8 cellular contexts compared by ENCODE assay signal in the genomic region with DNA sequence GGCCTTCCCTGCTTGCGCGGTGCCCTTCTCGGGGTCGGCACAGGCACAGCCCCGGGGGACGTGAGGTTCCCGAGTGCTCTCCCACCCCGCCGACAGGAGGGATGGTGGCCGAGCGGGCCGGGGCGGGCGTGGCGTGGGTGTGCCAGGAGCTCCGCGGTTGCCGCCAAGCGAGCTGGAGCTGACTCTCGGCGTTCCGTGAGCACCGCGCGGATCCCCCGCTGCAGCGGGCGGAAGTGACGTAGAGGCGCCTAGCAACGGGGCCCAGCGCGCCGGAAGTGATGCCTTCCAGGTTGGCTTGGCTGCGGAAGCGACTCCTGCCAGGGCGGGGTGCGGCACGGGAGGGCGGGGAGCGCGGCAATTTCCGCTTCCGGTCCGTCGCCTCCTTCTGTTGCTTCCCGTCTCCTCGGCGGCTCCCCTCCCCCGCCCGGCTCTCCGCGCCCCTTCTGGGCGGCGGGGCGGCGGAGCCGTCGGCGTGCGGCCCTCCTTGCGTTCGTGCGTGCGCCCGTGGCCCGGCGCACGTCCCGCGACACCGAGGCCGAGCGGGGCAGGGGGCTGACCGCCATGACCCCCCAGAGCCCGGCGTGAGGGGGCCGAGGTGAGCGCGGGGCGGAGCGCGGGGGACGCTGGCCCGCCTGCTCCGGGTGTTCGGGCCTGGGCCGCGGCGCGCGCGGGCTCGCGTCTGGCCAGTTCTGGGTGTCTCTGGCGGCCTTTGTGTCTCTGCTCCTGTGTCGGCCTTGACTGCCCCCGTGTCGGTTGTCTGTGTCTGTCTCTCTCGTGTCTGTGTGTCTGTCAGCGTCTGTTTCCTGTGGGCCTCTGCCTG. TPM values are rescaled to one million over a fixed set of nuclear protein-coding genes. Genes with fewer than 3 reads are reported as not detected.
DNase-seq lines count a peak whose midpoint lies in the region; ATAC-seq and TF ChIP-seq lines count a peak whose summit lies in the region.

A gene (plus strand): TSS at position 386 of the 820 bp plus-strand sequence. CDS start 3,402 bp downstream, outside the sequence.

- TF ChIP-seq CTCF in DND-41 (IDR thresholded peaks at IDR 0.05; ENCODE audit: borderline replicate concordance, extremely low read depth, low read length, poor library complexity, severe bottlenecking) = no peak
- TF ChIP-seq CTCF in GM23338 (conservative IDR thresholded peaks at IDR 0.05; ENCODE audit: low read depth in 2 of 2) = no peak

- peaks cover 60% of the 10 kb centered on the region for H3K4me1 ChIP-seq in DND-41 (ENCODE audit: insufficient read depth, low read length)
- H3K4me1 ChIP-seq in GM23338 (ENCODE audit: insufficient read depth) = peaks cover 32% of the 10 kb centered on the region

- peaks cover 66% of the 10 kb centered on the region for H3K36me3 Mint-ChIP-seq in GM23338 (ENCODE audit: low read depth)
- peaks cover 50% of the 10 kb centered on the region for H3K36me3 Mint-ChIP-seq in activated T-helper 1 cell treated with anti-CD3 and anti-CD28 coated beads, Interleukin-12 subunit alpha, Interleukin-12 subunit beta, Interleukin-2, Interleukin-4 antibody, amounts not matched to agents 30 ng/mL and 10 ng/mL and 1 ng/mL, durations not matched to agents 14 hours and 24 hours and 36 hours (ENCODE audit: low read depth)
- peaks cover 3 to 15% of the 10 kb centered on the region in 2 donors for H3K36me3 Mint-ChIP-seq in naive B cell
- H3K36me3 Mint-ChIP-seq in stimulated activated effector memory CD8-positive, alpha-beta T cell treated with anti-CD3 and anti-CD28 coated beads, Interleukin-12 subunit alpha, Interleukin-12 subunit beta, amount 100 ng/mL, for 72 hours = peaks cover 92% of the 10 kb centered on the region

- H3K9me2 ChIP-seq in GM23338 (ENCODE audit: insufficient read depth) = no peaks in the 10 kb centered on the region

- H3K4me2 ChIP-seq in DND-41 (ENCODE audit: insufficient read depth, low read length) (peak within 1 kb of the TSS; percentile 94), GM23338 (peak within 1 kb of the TSS; percentile 98)

- H3K79me2 ChIP-seq in DND-41 (ENCODE audit: insufficient read depth, low read length) = peaks cover 87% of the 10 kb centered on the region
- H3K79me2 ChIP-seq in GM23338 (replicated peaks; ENCODE audit: insufficient read depth) = peaks cover 54% of the 10 kb centered on the region

- H3K4me3 Mint-ChIP-seq in GM23338 (peak within 1 kb of the TSS; percentile 96), naive B cell (peak within 1 kb of the TSS; percentile 95 to 100 (median 96))
- H3K4me3 Mint-ChIP-seq in activated T-helper 1 cell treated with anti-CD3 and anti-CD28 coated beads, Interleukin-12 subunit alpha, Interleukin-12 subunit beta, Interleukin-2, Interleukin-4 antibody, amounts not matched to agents 30 ng/mL and 10 ng/mL and 1 ng/mL, durations not matched to agents 14 hours and 24 hours and 36 hours = peak within 1 kb of the TSS; percentile 98
- peak within 1 kb of the TSS; percentile 93 for H3K4me3 Mint-ChIP-seq in stimulated activated effector memory CD8-positive, alpha-beta T cell treated with anti-CD3 and anti-CD28 coated beads, Interleukin-12 subunit alpha, Interleukin-12 subunit beta, amount 100 ng/mL, for 72 hours

- H4K20me1 ChIP-seq in DND-41 (ENCODE audit: insufficient read depth, low read length) (peaks cover 75% of the 10 kb centered on the region), GM23338 (replicated peaks; ENCODE audit: insufficient read depth) (peaks cover 38% of the 10 kb centered on the region)

- H3K36me3 ChIP-seq in DND-41 (ENCODE audit: insufficient read depth, low read length) (peaks cover 69% of the 10 kb centered on the region), GM23338 (ENCODE audit: insufficient read depth) (peaks cover 9% of the 10 kb centered on the region; the same call in 1 of the 2 replicates)

- H3K4me3 ChIP-seq in DND-41 (ENCODE audit: low read depth in 1 of 2, low read length in 2 of 2) (peak within 1 kb of the TSS; percentile 87 to 97), GM23338 (peak within 1 kb of the TSS; percentile 96)

- peak within 1 kb of the TSS; percentile 71 for H2AFZ ChIP-seq in DND-41 (ENCODE audit: low read depth, low read length)
- no peak within 1 kb of the TSS for H2AFZ ChIP-seq in GM23338

- peak within 1 kb of the TSS; percentile 93 for H3K9ac ChIP-seq in DND-41 (ENCODE audit: low read depth, low read length)

- H3K27me3 Mint-ChIP-seq in GM23338 (ENCODE audit: insufficient read depth, low read depth, poor library complexity) (peaks cover 35% of the 10 kb centered on the region), naive B cell (no peaks in the 10 kb centered on the region)
- no peaks in the 10 kb centered on the region for H3K27me3 Mint-ChIP-seq in activated T-helper 1 cell treated with anti-CD3 and anti-CD28 coated beads, Interleukin-12 subunit alpha, Interleukin-12 subunit beta, Interleukin-2, Interleukin-4 antibody, amounts not matched to agents 30 ng/mL and 10 ng/mL and 1 ng/mL, durations not matched to agents 14 hours and 24 hours and 36 hours (ENCODE audit: insufficient read depth)

- H3K4me1 Mint-ChIP-seq in GM23338 = peaks cover 40% of the 10 kb centered on the region
- H3K4me1 Mint-ChIP-seq in activated T-helper 1 cell treated with anti-CD3 and anti-CD28 coated beads, Interleukin-12 subunit alpha, Interleukin-12 subunit beta, Interleukin-2, Interleukin-4 antibody, amounts not matched to agents 30 ng/mL and 10 ng/mL and 1 ng/mL, durations not matched to agents 14 hours and 24 hours and 36 hours (ENCODE audit: low read depth) = peaks cover 47% of the 10 kb centered on the region
- peaks cover 61 to 80% (median 75%) of the 10 kb centered on the region in 3 donors for H3K4me1 Mint-ChIP-seq in naive B cell
- peaks cover 78% of the 10 kb centered on the region for H3K4me1 Mint-ChIP-seq in stimulated activated effector memory CD8-positive, alpha-beta T cell treated with anti-CD3 and anti-CD28 coated beads, Interleukin-12 subunit alpha, Interleukin-12 subunit beta, amount 100 ng/mL, for 72 hours

- H3F3A ChIP-seq in GM23338 (replicated peaks; ENCODE audit: low read depth) = peaks cover 37% of the 10 kb centered on the region

- intact Hi-C loops in activated T-helper 1 cell treated with anti-CD3 and anti-CD28 coated beads, Interleukin-12 subunit alpha, Interleukin-12 subunit beta, Interleukin-2, Interleukin-4 antibody, amounts not matched to agents 30 ng/mL and 10 ng/mL and 1 ng/mL, durations not matched to agents 14 hours and 24 hours and 36 hours (cut with micrococcal nuclease) = loop anchor here (1.0 to 5.0 kb wide), 7 partner anchors 20 to 669 kb away; a partner anchor contains a TSS

- ATAC-seq in DND-41 (ENCODE audit: insufficient read depth, low read depth) = peak; percentile 93
- peak; percentile 82 for ATAC-seq in GM23338
- ATAC-seq in naive B cell (ENCODE audit: low read depth in 2 of 2) = peak; percentile 67 to 74
- peak; percentile 94 for ATAC-seq in stimulated activated effector memory CD8-positive, alpha-beta T cell treated with anti-CD3 and anti-CD28 coated beads, Interleukin-12 subunit alpha, Interleukin-12 subunit beta, amount 100 ng/mL, for 72 hours

- H3K27ac ChIP-seq in DND-41 (ENCODE audit: low read length) (peak within 1 kb of the TSS; percentile 73), GM23338 (ENCODE audit: low read depth) (peak within 1 kb of the TSS; percentile 88)

- DNase-seq in DND-41 (peak; percentile 98), GM23338 (ENCODE audit: low spot score) (peak; percentile 99), LHCN-M2 (ENCODE audit: low read depth) (peak; percentile 93), RPMI7951 (ENCODE audit: low read depth) (peak; percentile 97), fibroblast of gingiva (ENCODE audit: low read depth) (peak; percentile 97), naive B cell (peak; percentile 95)
- DNase-seq in activated T-helper 1 cell treated with anti-CD3 and anti-CD28 coated beads, Interleukin-12 subunit alpha, Interleukin-12 subunit beta, Interleukin-2, Interleukin-4 antibody, amounts not matched to agents 30 ng/mL and 10 ng/mL and 1 ng/mL, durations not matched to agents 14 hours and 24 hours and 36 hours (ENCODE audit: low spot score) = peak; percentile 94
- DNase-seq in stimulated activated effector memory CD8-positive, alpha-beta T cell treated with anti-CD3 and anti-CD28 coated beads, Interleukin-12 subunit alpha, Interleukin-12 subunit beta, amount 100 ng/mL, for 72 hours (ENCODE audit: low spot score in 2 of 2) = peak; percentile 91 to 96

- H3K9me3 Mint-ChIP-seq in GM23338 (peaks cover 4% of the 10 kb centered on the region; the same call in 2 of the 3 replicates), naive B cell (no peaks in the 10 kb centered on the region)
- no peaks in the 10 kb centered on the region for H3K9me3 Mint-ChIP-seq in activated T-helper 1 cell treated with anti-CD3 and anti-CD28 coated beads, Interleukin-12 subunit alpha, Interleukin-12 subunit beta, Interleukin-2, Interleukin-4 antibody, amounts not matched to agents 30 ng/mL and 10 ng/mL and 1 ng/mL, durations not matched to agents 14 hours and 24 hours and 36 hours
- H3K9me3 Mint-ChIP-seq in stimulated activated effector memory CD8-positive, alpha-beta T cell treated with anti-CD3 and anti-CD28 coated beads, Interleukin-12 subunit alpha, Interleukin-12 subunit beta, amount 100 ng/mL, for 72 hours = no peaks in the 10 kb centered on the region

- H3K9me3 ChIP-seq in DND-41 (ENCODE audit: insufficient read depth, low read length, severe bottlenecking) = no peaks in the 10 kb centered on the region

- H3K27ac Mint-ChIP-seq in GM23338 (peak within 1 kb of the TSS; percentile 96), naive B cell (peak within 1 kb of the TSS; percentile 92 to 99 (median 96))
- peak within 1 kb of the TSS; percentile 95 for H3K27ac Mint-ChIP-seq in activated T-helper 1 cell treated with anti-CD3 and anti-CD28 coated beads, Interleukin-12 subunit alpha, Interleukin-12 subunit beta, Interleukin-2, Interleukin-4 antibody, amounts not matched to agents 30 ng/mL and 10 ng/mL and 1 ng/mL, durations not matched to agents 14 hours and 24 hours and 36 hours
- H3K27ac Mint-ChIP-seq in stimulated activated effector memory CD8-positive, alpha-beta T cell treated with anti-CD3 and anti-CD28 coated beads, Interleukin-12 subunit alpha, Interleukin-12 subunit beta, amount 100 ng/mL, for 72 hours = peak within 1 kb of the TSS; percentile 98

- H3K27me3 ChIP-seq in DND-41 (ENCODE audit: insufficient read depth, low read length, poor library complexity) (no peaks in the 10 kb centered on the region), GM23338 (ENCODE audit: insufficient read depth) (no peaks in the 10 kb centered on the region)

RNA-seq across cellular contexts. Expression of the gene that starts here (rescaled TPM):
- total RNA-seq in GM23338 (2014; rRNA removed; shearing (Covaris generic)) = 208 and 223 TPM in 2 replicates
- polyA plus RNA-seq in GM23338 (2016; fragmentation: Nextera tagmentation; extraction: Ambion mirVana) (47.1 and 48.9 TPM in 2 replicates), naive B cell (ENCODE audit: low read depth in 6 of 6) (10 to 100 TPM in 5 of 6 donors, 1 to 10 TPM in 1; 1.0 to 28.9 (median 13.8) TPM)
- total RNA-seq in LHCN-M2 (2014; rRNA removed) = 126 and 145 TPM in 2 replicates
- 144 TPM for polyA plus RNA-seq in LHCN-M2 (2012)
- 26.0 and 46.4 TPM in 2 replicates for total RNA-seq in RPMI7951 (2014; rRNA removed; shearing (Covaris generic))
- 46.0 and 48.3 TPM in 2 replicates for total RNA-seq in activated T-helper 1 cell treated with anti-CD3 and anti-CD28 coated beads, Interleukin-12 subunit alpha, Interleukin-12 subunit beta, Interleukin-2, Interleukin-4 antibody, amounts not matched to agents 30 ng/mL and 10 ng/mL and 1 ng/mL, durations not matched to agents 14 hours and 24 hours and 36 hours

Comparison
In these comparisons a context has a peak if more than half of its experiments do, and no peak if none do; other contexts are left out.
1. Peak in every context shown above with its lines: DNase-seq, ATAC-seq, H3K4me3 ChIP-seq and H3K27ac ChIP-seq.